22 cellular contexts compared by ENCODE assay signal in genomic region chr10:43372751-43373445, GRCh38. TPM values are rescaled to one million over a fixed set of nuclear protein-coding genes. Genes with fewer than 3 reads are reported as not detected.
DNase-seq lines count a peak whose midpoint lies in the region; ATAC-seq and TF ChIP-seq lines count a peak whose summit lies in the region.
"Had no signal": no experiment of that assay in that cellular context is flagged by ENCODE, and none has a peak within 500 bp of the region (broad histone marks: within the 10 kb centered on the region; RNA-seq: fewer than 3 reads in every experiment).

No MANE protein-coding gene starts in this region.

- no peaks in the 10 kb centered on the region for H3K27me3 Mint-ChIP-seq in chondrocyte (ENCODE audit: low read depth)
- no peaks in the 10 kb centered on the region for H3K27me3 Mint-ChIP-seq in activated CD4-positive, alpha-beta memory T cell treated with anti-CD3 and anti-CD28 coated beads, Interleukin-2, amount 10 ng/mL, durations not matched to agents 7 days and 5 days
- H3K27me3 Mint-ChIP-seq: activated CD4-positive, alpha-beta T cell treated with anti-CD3 and anti-CD28 coated beads for 36 hours; activated T-helper 17 cell treated with anti-CD3 and anti-CD28 coated beads, Interleukin-2, amount 50 U/mL, for 72 hours; CD4-positive, alpha-beta memory T cell had no signal

- TF ChIP-seq CTCF in chondrocyte (IDR thresholded peaks at IDR 0.05): no peak

- no peaks in the 10 kb centered on the region for H3K9me3 Mint-ChIP-seq in chondrocyte (ENCODE audit: low read depth)
- H3K9me3 Mint-ChIP-seq in activated CD4-positive, alpha-beta memory T cell treated with anti-CD3 and anti-CD28 coated beads, Interleukin-2, amount 10 ng/mL, durations not matched to agents 7 days and 5 days: no peaks in the 10 kb centered on the region
- H3K9me3 Mint-ChIP-seq: activated T-helper 17 cell treated with anti-CD3 and anti-CD28 coated beads, Interleukin-2, amount 50 U/mL, for 72 hours; CD4-positive, alpha-beta memory T cell; nephron progenitor cell had no signal

- no peak overlapping the region for H3K4me3 Mint-ChIP-seq in chondrocyte (ENCODE audit: unreplicated experiment)
- no peak overlapping the region for H3K4me3 Mint-ChIP-seq in activated CD4-positive, alpha-beta memory T cell treated with anti-CD3 and anti-CD28 coated beads, Interleukin-2, amount 10 ng/mL, durations not matched to agents 7 days and 5 days
- H3K4me3 Mint-ChIP-seq: activated CD4-positive, alpha-beta T cell treated with anti-CD3 and anti-CD28 coated beads for 36 hours; activated T-helper 17 cell treated with anti-CD3 and anti-CD28 coated beads, Interleukin-2, amount 50 U/mL, for 72 hours; CD4-positive, alpha-beta memory T cell; nephron progenitor cell had no signal

- no peaks in the 10 kb centered on the region for H3K4me1 Mint-ChIP-seq in chondrocyte (ENCODE audit: low read depth)
- H3K4me1 Mint-ChIP-seq in activated CD4-positive, alpha-beta memory T cell treated with anti-CD3 and anti-CD28 coated beads, Interleukin-2, amount 10 ng/mL, durations not matched to agents 7 days and 5 days: peaks cover 11% of the 10 kb centered on the region
- H3K4me1 Mint-ChIP-seq: activated CD4-positive, alpha-beta T cell treated with anti-CD3 and anti-CD28 coated beads for 36 hours had no signal

- H3K36me3 Mint-ChIP-seq in chondrocyte (ENCODE audit: low read depth): no peaks in the 10 kb centered on the region
- H3K36me3 Mint-ChIP-seq in activated CD4-positive, alpha-beta memory T cell treated with anti-CD3 and anti-CD28 coated beads, Interleukin-2, amount 10 ng/mL, durations not matched to agents 7 days and 5 days (ENCODE audit: low read depth): no peaks in the 10 kb centered on the region
- H3K36me3 Mint-ChIP-seq: CD4-positive, alpha-beta memory T cell had no signal

- CTCF ChIA-PET in activated CD4-positive, alpha-beta memory T cell treated with anti-CD3 and anti-CD28 coated beads, Interleukin-2, amount 10 ng/mL, durations not matched to agents 7 days and 5 days (lab: Charles Lee): interaction anchor here (0.8 kb wide), 1 partner anchor 10 kb away, joined by 3 read pairs; no protein-coding TSS in a partner anchor

- no peak overlapping the region for H3K27ac Mint-ChIP-seq in chondrocyte (ENCODE audit: unreplicated experiment)
- H3K27ac Mint-ChIP-seq in activated CD4-positive, alpha-beta memory T cell treated with anti-CD3 and anti-CD28 coated beads, Interleukin-2, amount 10 ng/mL, durations not matched to agents 7 days and 5 days: no peak overlapping the region
- H3K27ac Mint-ChIP-seq: activated CD4-positive, alpha-beta T cell treated with anti-CD3 and anti-CD28 coated beads for 36 hours; nephron progenitor cell had no signal

- DNase-seq in ELF-1 (ENCODE audit: low read depth, low spot score): peak; percentile 73
- DNase-seq in chondrocyte (ENCODE audit: low spot score): peak; percentile 27
- peak; percentile 89 for DNase-seq in midbrain (lab: John Stamatoyannopoulos, UW)
- DNase-seq in retina: peak; percentile 41
- no peak for DNase-seq in SIG-M5 treated with dmso at 0.1 percent for 504 hours (lab: John Stamatoyannopoulos, UW; ENCODE audit: unreplicated experiment)
- DNase-seq in activated CD4-positive, alpha-beta memory T cell treated with anti-CD3 and anti-CD28 coated beads, Interleukin-2, amount 10 ng/mL, durations not matched to agents 7 days and 5 days: no peak
- DNase-seq: activated CD4-positive, alpha-beta T cell treated with anti-CD3 and anti-CD28 coated beads for 36 hours; CD4-positive, alpha-beta memory T cell; DMS153; kidney glomerular epithelial cell; mesenchymal stem cell; NCI-H1436 treated with DMSO at 0.1 percent for 48 hours; NCI-H524; nephron progenitor cell; testis had no signal

- no peak for ATAC-seq in GM18870 (IDR thresholded peaks at IDR 0.05; ENCODE audit: unreplicated experiment)
- ATAC-seq: activated CD4-positive, alpha-beta T cell treated with anti-CD3 and anti-CD28 coated beads for 36 hours; activated T-helper 17 cell treated with anti-CD3 and anti-CD28 coated beads, Interleukin-2, amount 50 U/mL, for 72 hours had no signal

- POLR2A ChIA-PET in activated CD4-positive, alpha-beta memory T cell treated with anti-CD3 and anti-CD28 coated beads, Interleukin-2, amount 10 ng/mL, durations not matched to agents 7 days and 5 days (lab: Charles Lee): interaction anchor here (0.6 to 1.1 kb wide), 2 partner anchors 13 to 15 kb away, joined by 3 to 4 read pairs; no protein-coding TSS in a partner anchor

RNA-seq across cellular contexts. Expression of gene FXYD4, which starts 1.5 kb away (rescaled TPM):
- not detected in 3 replicates for total RNA-seq in chondrocyte
- total RNA-seq in activated CD4-positive, alpha-beta memory T cell treated with anti-CD3 and anti-CD28 coated beads, Interleukin-2, amount 10 ng/mL, durations not matched to agents 7 days and 5 days: not detected
- total RNA-seq: activated CD4-positive, alpha-beta T cell treated with anti-CD3 and anti-CD28 coated beads for 36 hours; activated T-helper 17 cell treated with anti-CD3 and anti-CD28 coated beads, Interleukin-2, amount 50 U/mL, for 72 hours; cardiac muscle cell; CD4-positive, alpha-beta memory T cell; fibroblast of villous mesenchyme; H4; M059J; renal cortical epithelial cell had no signal

RNA-seq across cellular contexts. Expression of gene HNRNPF, which starts 36.1 kb away (rescaled TPM):
- 122 to 126 TPM (median 123 TPM) in 3 replicates for total RNA-seq in chondrocyte
- total RNA-seq in activated CD4-positive, alpha-beta memory T cell treated with anti-CD3 and anti-CD28 coated beads, Interleukin-2, amount 10 ng/mL, durations not matched to agents 7 days and 5 days: 100 to 1,000 TPM; 477 to 494 TPM

Comparison
In these comparisons a context has a peak if more than half of its experiments do, and no peak if none do; other contexts are left out.
1. DNase-seq: peak in ELF-1 (single experiment), chondrocyte (single experiment), midbrain (single experiment) and retina (single experiment); none in SIG-M5 treated with dmso at 0.1 percent for 504 hours (single experiment) and activated CD4-positive, alpha-beta memory T cell treated with anti-CD3 and anti-CD28 coated beads, Interleukin-2, amount 10 ng/mL, durations not matched to agents 7 days and 5 days (single experiment).